8 cellular contexts compared by ENCODE assay signal in the genomic region with DNA sequence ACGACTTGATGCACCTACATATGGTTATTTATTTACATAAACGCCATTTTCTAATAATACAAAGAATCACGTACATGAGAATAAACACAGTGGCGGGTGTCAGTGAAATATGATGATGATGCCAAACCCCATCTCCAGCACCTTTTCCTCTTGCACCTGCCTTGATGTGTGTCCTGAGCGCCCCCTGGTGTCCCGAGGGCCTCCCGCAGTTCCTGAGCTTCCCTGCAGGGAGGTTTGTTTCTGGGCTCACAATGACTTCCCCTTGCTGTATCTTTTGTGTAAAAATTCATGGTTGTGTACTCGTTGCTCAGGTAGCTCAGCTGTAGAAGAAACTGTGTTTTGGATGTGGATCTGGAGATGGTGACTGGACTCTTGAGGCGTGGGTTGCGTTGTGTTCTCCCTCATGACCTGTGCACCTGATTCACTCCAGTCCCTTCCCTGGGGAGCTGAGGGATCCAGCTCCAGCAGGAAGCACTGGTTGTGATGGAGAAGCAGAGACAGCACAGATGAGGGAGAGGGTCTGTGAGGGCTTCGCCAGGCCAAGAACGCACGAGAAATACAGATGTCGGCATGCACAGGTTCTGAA.
DNase-seq lines count a peak whose midpoint lies in the region; ATAC-seq lines count a peak whose summit lies in the region.

No MANE protein-coding gene starts in this region.

- peaks cover 3% of the 10 kb centered on the region for H3K4me1 Mint-ChIP-seq in memory B cell

- H3K36me3 Mint-ChIP-seq in memory B cell: no peaks in the 10 kb centered on the region

- H3K4me3 Mint-ChIP-seq in memory B cell: no peak overlapping the region

- H3K9me3 Mint-ChIP-seq in memory B cell: no peaks in the 10 kb centered on the region

- DNase-seq in DMS 273 (lab: John Stamatoyannopoulos, UW; ENCODE audit: unreplicated experiment): peak; percentile 56
- no peak for DNase-seq in DMS 273 treated with DMSO at 0.1 percent for 48 hours (lab: John Stamatoyannopoulos, UW)
- peak; percentile 28 to 31 for DNase-seq in NOMO-1 (lab: John Stamatoyannopoulos, UW; ENCODE audit: unreplicated experiment in 2 of 2)
- peak; percentile 50 for DNase-seq in activated T-cell treated with anti-CD3 and anti-CD28 coated beads for 1 hour (ENCODE audit: low read depth)
- peak; percentile 76 to 80 for DNase-seq in memory B cell (ENCODE audit: low spot score in 2 of 2)
- DNase-seq in iPS-NIHi7 (ENCODE audit: extremely low spot score): no peak
- no peak for DNase-seq in H4 (ENCODE audit: low spot score)
- no peak for DNase-seq in HCEC 1CT

- peaks cover 9% of the 10 kb centered on the region for H3K27me3 Mint-ChIP-seq in memory B cell

- peak; percentile 98 for ATAC-seq in memory B cell (ENCODE audit: low read depth)

- no peak overlapping the region for H3K27ac Mint-ChIP-seq in memory B cell

Comparison
In these comparisons a context has a peak if more than half of its experiments do, and no peak if none do; other contexts are left out.
1. DNase-seq: peak in DMS 273 (single experiment), NOMO-1 (2 of 2), activated T-cell treated with anti-CD3 and anti-CD28 coated beads for 1 hour (single experiment) and memory B cell (2 of 2); none in DMS 273 treated with DMSO at 0.1 percent for 48 hours (single experiment), iPS-NIHi7 (single experiment), H4 (single experiment) and HCEC 1CT (single experiment).